In the genomic region with DNA sequence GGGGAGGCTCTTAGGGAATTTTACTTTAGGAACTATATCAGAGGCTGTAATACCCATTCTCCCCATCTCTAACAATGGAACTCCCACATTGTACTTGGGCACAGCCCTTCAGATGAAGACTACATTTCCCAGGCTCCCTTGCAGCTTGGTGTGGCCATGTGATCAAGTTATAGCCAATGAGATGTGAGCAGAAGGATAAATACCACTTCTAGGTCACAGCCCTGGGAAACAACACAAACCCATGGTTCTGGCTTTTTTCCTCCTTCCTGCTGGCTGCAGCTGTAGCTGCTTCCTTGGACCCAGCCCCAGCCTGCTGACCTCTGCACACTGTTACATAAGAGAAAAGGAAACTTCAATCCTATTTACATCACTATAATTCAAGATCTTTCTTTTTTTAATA, we compare ENCODE assay signal across 8 cellular contexts.
DNase-seq lines count a peak whose midpoint lies in the region; ATAC-seq, FAIRE-seq and TF ChIP-seq lines count a peak whose summit lies in the region.

No MANE protein-coding gene starts in this region.

- BruUV-seq in mammary epithelial cell (replicated peaks; lab: Mats Ljungman, UMichigan): no TSS peak

- in situ Hi-C loops in mammary epithelial cell (cut with MboI; ENCODE audit: low sequenced_read_pairs in 2 of 2): no loop called here

- H3K4me2 ChIP-seq in mammary epithelial cell (ENCODE audit: insufficient read depth, low read depth, low read length) (no peak overlapping the region), keratinocyte (ENCODE audit: control insufficient read depth, extremely low read depth, insufficient read depth, low read depth, low read length) (no peak overlapping the region)

- H3K79me2 ChIP-seq in mammary epithelial cell (ENCODE audit: insufficient read depth, low read length) (no peaks in the 10 kb centered on the region), keratinocyte (ENCODE audit: control insufficient read depth, insufficient read depth, low read length) (no peaks in the 10 kb centered on the region)

- no peak overlapping the region for H3K4me3 ChIP-seq in Peyer's patch
- H3K4me3 ChIP-seq in mammary epithelial cell (replicated peaks in 1 of 3; ENCODE audit: insufficient read depth in 1 of 3, low read depth in 2 of 3, low read length in 3 of 3): no peak overlapping the region
- no peak overlapping the region for H3K4me3 ChIP-seq in keratinocyte (ENCODE audit: control insufficient read depth in 2 of 3, extremely low read depth in 1 of 3, insufficient read depth in 2 of 3, low read depth in 1 of 3, low read length in 3 of 3)
- H3K4me3 ChIP-seq in testis: no peak overlapping the region

- H3K27me3 ChIP-seq in Peyer's patch: no peaks in the 10 kb centered on the region
- no peaks in the 10 kb centered on the region for H3K27me3 ChIP-seq in mammary epithelial cell (ENCODE audit: insufficient read depth, low read length)
- no peaks in the 10 kb centered on the region for H3K27me3 ChIP-seq in keratinocyte (ENCODE audit: control insufficient read depth, extremely low read depth, insufficient read depth, low read length)
- H3K27me3 ChIP-seq in testis: no peaks in the 10 kb centered on the region

- H3K36me3 ChIP-seq in Peyer's patch (no peaks in the 10 kb centered on the region), mammary epithelial cell (ENCODE audit: insufficient read depth, low read length) (no peaks in the 10 kb centered on the region), keratinocyte (ENCODE audit: control insufficient read depth in 2 of 2, extremely low read depth in 1 of 2, insufficient read depth in 2 of 2, low read length in 2 of 2) (no peaks in the 10 kb centered on the region), testis (ENCODE audit: low read depth, missing control alignments) (no peaks in the 10 kb centered on the region)

- H3K27ac ChIP-seq in Peyer's patch (no peak overlapping the region), mammary epithelial cell (ENCODE audit: insufficient read depth, low read depth, low read length) (no peak overlapping the region), keratinocyte (ENCODE audit: control insufficient read depth, insufficient read depth, low read length) (no peak overlapping the region), testis (no peak overlapping the region)

- H3K9me1 ChIP-seq in keratinocyte (ENCODE audit: control insufficient read depth, extremely low read depth, insufficient read depth, low read length): no peaks in the 10 kb centered on the region

- TF ChIP-seq CTCF in Peyer's patch (IDR thresholded peaks at IDR 0.05) (peak in 2 of 6 experiments; percentile 4 to 22), mammary epithelial cell (conservative IDR thresholded peaks at IDR 0.05 in 1 of 2, IDR thresholded peaks at IDR 0.05 in 1 of 2; ENCODE audit: extremely low read depth in 1 of 2, insufficient read depth in 1 of 2, low read depth in 1 of 2, low read length in 2 of 2) (no peak), keratinocyte (optimal IDR thresholded peaks at IDR 0.05 in 1 of 3, IDR thresholded peaks at IDR 0.05 in 1 of 3, conservative IDR thresholded peaks at IDR 0.05 in 1 of 3; ENCODE audit: extremely low read depth in 1 of 3, insufficient read depth in 2 of 3, low read length in 3 of 3) (no peak), testis (IDR thresholded peaks at IDR 0.05) (no peak)

- no peak for ATAC-seq in GM19463 (IDR thresholded peaks at IDR 0.05; ENCODE audit: unreplicated experiment)

- dilution Hi-C loops in mammary epithelial cell (cut with HindIII; ENCODE audit: low sequenced_read_pairs): no loop called here
- dilution Hi-C loops in keratinocyte (cut with MboI; ENCODE audit: extremely low pct_ligation_motif_present, low sequenced_read_pairs): no loop called here

- FAIRE-seq in keratinocyte (lab: Jason Lieb, UNC): peak; percentile 85

- no peaks in the 10 kb centered on the region for H4K20me1 ChIP-seq in mammary epithelial cell (ENCODE audit: insufficient read depth, low read length)
- no peaks in the 10 kb centered on the region for H4K20me1 ChIP-seq in keratinocyte (ENCODE audit: control insufficient read depth, extremely low read depth, insufficient read depth, low read length)

- H3K9me3 ChIP-seq in Peyer's patch (no peaks in the 10 kb centered on the region), mammary epithelial cell (replicated peaks; ENCODE audit: insufficient read depth, low read length) (no peaks in the 10 kb centered on the region), keratinocyte (ENCODE audit: control insufficient read depth, low read depth, low read length) (no peaks in the 10 kb centered on the region), testis (no peaks in the 10 kb centered on the region)

- H3K9ac ChIP-seq in mammary epithelial cell (ENCODE audit: insufficient read depth, low read length) (no peak overlapping the region), keratinocyte (ENCODE audit: control insufficient read depth, extremely low read depth, insufficient read depth, low read length) (no peak overlapping the region)

- TF ChIP-seq POLR2A in Peyer's patch (IDR thresholded peaks at IDR 0.05): no peak
- TF ChIP-seq POLR2A in testis (IDR thresholded peaks at IDR 0.05): no peak

- CTCF ChIA-PET in mammary epithelial cell (lab: Charles Lee; ENCODE audit: low non-redundant PET): no interaction called here

- intact Hi-C loops in mammary epithelial cell (cut with micrococcal nuclease): loop anchor here (5.0 kb wide), 2 partner anchors 447 to 588 kb away; a partner anchor contains a TSS
- intact Hi-C loops in testis (cut with DNase I; ENCODE audit: low total_unique reads): no loop called here

- peak; percentile 5 to 22 for DNase-seq in stimulated activated CD4-positive, alpha-beta T cell treated with anti-CD3 and anti-CD28 coated beads, Interleukin-12 subunit alpha, Interleukin-12 subunit beta, amount 100 ng/mL, for 24 hours (ENCODE audit: low read depth in 2 of 2)
- DNase-seq in stimulated activated CD4-positive, alpha-beta T cell treated with anti-CD3 and anti-CD28 coated beads, Interleukin-12 subunit alpha, Interleukin-12 subunit beta, amount 100 ng/mL, for 4 hours: no peak
- DNase-seq in HPDE6-E6E7 (ENCODE audit: extremely low spot score): peak; percentile 49
- peak in 2 of 3 donors; percentile 39 to 69 for DNase-seq in Peyer's patch
- DNase-seq in mammary epithelial cell: peak; percentile 71
- peak; percentile 28 for DNase-seq in keratinocyte (ENCODE audit: low read depth, low spot score)
- DNase-seq in testis: peak; percentile 81

- H3K4me1 ChIP-seq in Peyer's patch (peaks cover 0 to 8% (median 1%) of the 10 kb centered on the region in 4 donors), mammary epithelial cell (ENCODE audit: insufficient read depth, low read length) (peaks cover 17% of the 10 kb centered on the region), keratinocyte (ENCODE audit: control insufficient read depth, extremely low read depth, insufficient read depth, low read length) (peaks cover 21% of the 10 kb centered on the region), testis (peaks cover 7% of the 10 kb centered on the region)

- H2AFZ ChIP-seq in mammary epithelial cell (ENCODE audit: low read depth, low read length) (no peak overlapping the region), keratinocyte (ENCODE audit: control insufficient read depth, low read length) (no peak overlapping the region)
